ENCODE assay signal across 16 cellular contexts in the genomic region with DNA sequence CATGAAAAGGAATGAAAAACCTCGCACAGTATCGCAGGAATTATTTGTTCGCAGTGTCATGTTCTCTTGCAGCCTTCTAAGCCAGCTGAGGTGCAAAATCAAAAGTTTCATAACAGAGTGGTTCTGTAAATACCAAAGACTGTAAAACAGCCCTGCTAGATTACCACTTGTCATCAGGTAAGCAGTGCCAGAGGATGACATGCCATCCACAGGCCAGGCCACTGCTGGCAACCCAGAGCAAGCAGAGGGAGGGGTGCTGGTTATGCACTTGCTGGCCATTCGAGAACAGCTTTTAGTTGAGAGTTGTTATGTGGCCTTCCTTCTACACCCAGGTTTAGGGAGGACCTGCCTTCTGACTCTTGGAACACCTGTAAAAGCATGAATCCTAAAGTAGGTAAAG.
A peak's percentile ranks its signal among the peaks of the same experiment; 100 is the strongest.
DNase-seq lines count a peak whose midpoint lies in the region; ATAC-seq and TF ChIP-seq lines count a peak whose summit lies in the region.
"Had no signal": no experiment of that assay in that cellular context is flagged by ENCODE, and none has a peak within 500 bp of the region (broad histone marks: within the 10 kb centered on the region; RNA-seq: fewer than 3 reads in every experiment).

No MANE protein-coding gene starts in this region.

- ATAC-seq in T-helper 17 cell, result no peak
- ATAC-seq in left cardiac atrium, result peak; percentile 84 to 93
- ATAC-seq in HG03045 (IDR thresholded peaks at IDR 0.05; ENCODE audit: unreplicated experiment), result no peak
- no peak for ATAC-seq in HG02759 (IDR thresholded peaks at IDR 0.05; ENCODE audit: unreplicated experiment)
- ATAC-seq: GM23338; naive thymus-derived CD8-positive, alpha-beta T cell had no signal

- H3K27me3 Mint-ChIP-seq in T-helper 17 cell (no peaks in the 10 kb centered on the region), neural progenitor cell (ENCODE audit: insufficient read depth, low read depth) (peaks cover 6% of the 10 kb centered on the region)
- H3K27me3 Mint-ChIP-seq: naive thymus-derived CD8-positive, alpha-beta T cell had no signal

- no peak overlapping the region for H2AFZ ChIP-seq in neural progenitor cell (replicated peaks)
- H2AFZ ChIP-seq: GM23338, PC-9 had no signal

- no peak overlapping the region for H3K27ac ChIP-seq in prostate gland
- H3K27ac ChIP-seq in neural progenitor cell, result no peak overlapping the region
- H3K27ac ChIP-seq: PC-9, testis had no signal

- H3K4me3 ChIP-seq in prostate gland (no peak overlapping the region), neural progenitor cell (no peak overlapping the region)
- H3K4me3 ChIP-seq: GM23338, PC-9, testis had no signal

- no peak overlapping the region for H3K9ac ChIP-seq in neural progenitor cell

- H4K20me1 ChIP-seq in neural progenitor cell (ENCODE audit: low read depth), result peaks cover 76% of the 10 kb centered on the region

- 41% methylated on average over 4 of the region's 4 CpGs for WGBS in prostate gland

- intact Hi-C loops in left cardiac atrium (cut with DNase I) (loop anchor here in 1 of 2 donors (5.0 kb wide), 1 partner anchor 33 kb away; no protein-coding TSS in a partner anchor), prostate gland (cut with DNase I) (no loop called here)

- H3K9me3 ChIP-seq in T-helper 17 cell (ENCODE audit: control insufficient read depth, low read length, poor library complexity, severe bottlenecking) (no peaks in the 10 kb centered on the region), prostate gland (no peaks in the 10 kb centered on the region), neural progenitor cell (ENCODE audit: low read depth) (no peaks in the 10 kb centered on the region)
- H3K9me3 ChIP-seq: testis had no signal

- TF ChIP-seq POLR2A in prostate gland (IDR thresholded peaks at IDR 0.05), result no peak

- peaks cover 25% of the 10 kb centered on the region for H3K79me2 ChIP-seq in neural progenitor cell (ENCODE audit: low read depth)

- H3K27me3 ChIP-seq in prostate gland (replicated peaks; ENCODE audit: insufficient read depth), result no peaks in the 10 kb centered on the region
- H3K27me3 ChIP-seq in neural progenitor cell, result no peaks in the 10 kb centered on the region
- H3K27me3 ChIP-seq: testis had no signal

- H3K4me1 ChIP-seq in prostate gland (replicated peaks), result no peaks in the 10 kb centered on the region
- H3K4me1 ChIP-seq in neural progenitor cell, result peaks cover 8% of the 10 kb centered on the region

- H3K4me3 Mint-ChIP-seq in T-helper 17 cell (peak overlapping the region; percentile 25), neural progenitor cell (no peak overlapping the region)
- H3K4me3 Mint-ChIP-seq: activated T-helper 1 cell treated with anti-CD3 and anti-CD28 coated beads, Interleukin-12 subunit alpha, Interleukin-12 subunit beta, Interleukin-2, Interleukin-4 antibody, amounts not matched to agents 30 ng/mL and 10 ng/mL and 1 ng/mL, durations not matched to agents 14 hours and 24 hours and 36 hours; GM23338 had no signal

- H3K36me3 Mint-ChIP-seq in T-helper 17 cell (ENCODE audit: low read depth) (peaks cover 9% of the 10 kb centered on the region), neural progenitor cell (peaks cover 14% of the 10 kb centered on the region)

- no peaks in the 10 kb centered on the region for H3K36me3 ChIP-seq in prostate gland
- no peaks in the 10 kb centered on the region for H3K36me3 ChIP-seq in neural progenitor cell

- H3K4me1 Mint-ChIP-seq in T-helper 17 cell (peaks cover 77% of the 10 kb centered on the region), neural progenitor cell (peaks cover 31% of the 10 kb centered on the region)

- TF ChIP-seq CTCF in prostate gland (IDR thresholded peaks at IDR 0.05), result no peak
- no peak for TF ChIP-seq CTCF in neural progenitor cell (IDR thresholded peaks at IDR 0.05)

- no peak overlapping the region for H3K4me2 ChIP-seq in neural progenitor cell
- H3K4me2 ChIP-seq: GM23338, PC-9 had no signal

- no peaks in the 10 kb centered on the region for H3F3A ChIP-seq in neural progenitor cell (ENCODE audit: low read depth)

- peak; percentile 20 for DNase-seq in COLO668 (lab: John Stamatoyannopoulos, UW; ENCODE audit: unreplicated experiment)
- DNase-seq in T-helper 17 cell, result no peak
- peak; percentile 53 for DNase-seq in left cardiac atrium
- peak; percentile 41 for DNase-seq in prostate gland (ENCODE audit: low spot score)
- no peak for DNase-seq in neural progenitor cell (ENCODE audit: low spot score)
- DNase-seq: activated CD4-positive, alpha-beta T cell treated with anti-CD3 and anti-CD28 coated beads, Interleukin-2, amount 50 U/mL, for 4 hours; kidney; naive thymus-derived CD8-positive, alpha-beta T cell; NCI-H187; NCI-H526; testis had no signal

- peaks cover 5% of the 10 kb centered on the region for H3K9me3 Mint-ChIP-seq in neural progenitor cell
- H3K9me3 Mint-ChIP-seq: activated T-helper 1 cell treated with anti-CD3 and anti-CD28 coated beads, Interleukin-12 subunit alpha, Interleukin-12 subunit beta, Interleukin-2, Interleukin-4 antibody, amounts not matched to agents 30 ng/mL and 10 ng/mL and 1 ng/mL, durations not matched to agents 14 hours and 24 hours and 36 hours; GM23338; naive thymus-derived CD8-positive, alpha-beta T cell had no signal

- peak overlapping the region; percentile 98 for H3K27ac Mint-ChIP-seq in T-helper 17 cell
- H3K27ac Mint-ChIP-seq in neural progenitor cell, result no peak overlapping the region
- H3K27ac Mint-ChIP-seq: activated T-helper 1 cell treated with anti-CD3 and anti-CD28 coated beads, Interleukin-12 subunit alpha, Interleukin-12 subunit beta, Interleukin-2, Interleukin-4 antibody, amounts not matched to agents 30 ng/mL and 10 ng/mL and 1 ng/mL, durations not matched to agents 14 hours and 24 hours and 36 hours; GM23338 had no signal

Comparison
In these comparisons a context has a peak if more than half of its experiments do, and no peak if none do; other contexts are left out.
1. DNase-seq: peak in COLO668 (single experiment), left cardiac atrium (single experiment) and prostate gland (single experiment); none in T-helper 17 cell (0 of 3) and neural progenitor cell (single experiment).
2. ATAC-seq: peak in left cardiac atrium (2 of 2); none in T-helper 17 cell (single experiment), HG03045 (single experiment) and HG02759 (single experiment).